Comparison of ENCODE assay signal across 1 cellular context in the genomic region with DNA sequence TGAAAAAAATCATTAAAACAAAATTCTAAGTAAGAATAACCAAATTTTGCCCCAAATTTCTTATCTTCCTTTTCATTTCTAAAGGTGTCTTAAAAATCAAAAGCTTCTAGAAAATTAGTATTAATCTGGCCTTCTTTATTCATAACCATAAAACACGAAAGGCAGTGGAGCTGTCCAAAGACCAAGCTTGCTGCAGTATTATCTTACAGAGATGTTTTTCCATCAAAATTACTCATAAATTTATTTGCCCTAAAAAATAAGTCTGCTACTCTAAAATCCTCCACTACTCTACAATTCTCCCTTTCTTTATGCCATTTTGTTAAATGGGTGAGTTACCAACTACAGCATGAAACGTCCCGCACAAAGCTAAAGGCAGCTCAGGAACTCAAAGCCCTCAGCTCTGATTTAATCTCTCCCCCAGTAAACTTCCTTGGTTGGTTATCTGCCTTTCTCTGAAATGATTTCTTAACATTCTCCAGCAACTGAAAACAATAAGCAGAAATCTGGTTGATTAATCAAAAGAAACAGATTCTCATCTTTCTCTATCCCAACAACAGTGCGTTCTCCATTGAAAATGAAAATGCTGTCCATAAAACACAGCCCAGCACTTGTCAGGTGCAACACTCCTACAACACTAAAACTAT.
TF ChIP-seq lines count a peak whose summit lies in the region.

No MANE protein-coding gene starts in this region.

TF ChIP-seq in H1, 55 proteins besides CTCF, POLR2A, EP300 and RAD21:
- TF ChIP-seq KDM1A (IDR thresholded peaks at IDR 0.05; ENCODE audit: borderline replicate concordance, low read length) (no peak), HDAC6 (IDR thresholded peaks at IDR 0.05; ENCODE audit: low read depth, low read length) (no peak), EZH2 (IDR thresholded peaks at IDR 0.05; ENCODE audit: low read depth, low read length, severe bottlenecking) (no peak), ZNF274 (IDR thresholded peaks at IDR 0.05; ENCODE audit: borderline replicate concordance, extremely low read depth, low read length) (no peak), BCL11A (IDR thresholded peaks at IDR 0.05; ENCODE audit: low read depth in 2 of 2, low read length in 2 of 2) (no peak), RNF2 (IDR thresholded peaks at IDR 0.05; ENCODE audit: borderline replicate concordance, low read depth, low read length, missing control alignments, poor library complexity, severe bottlenecking) (no peak), POLR2AphosphoS5 (IDR thresholded peaks at IDR 0.05; ENCODE audit: low read depth, low read length) (no peak), CHD1 (IDR thresholded peaks at IDR 0.05; ENCODE audit: low read depth, low read length) (no peak), PHF8 (conservative IDR thresholded peaks at IDR 0.05; ENCODE audit: low read depth, low read length) (no peak)
- TF ChIP-seq, protein P1, sequence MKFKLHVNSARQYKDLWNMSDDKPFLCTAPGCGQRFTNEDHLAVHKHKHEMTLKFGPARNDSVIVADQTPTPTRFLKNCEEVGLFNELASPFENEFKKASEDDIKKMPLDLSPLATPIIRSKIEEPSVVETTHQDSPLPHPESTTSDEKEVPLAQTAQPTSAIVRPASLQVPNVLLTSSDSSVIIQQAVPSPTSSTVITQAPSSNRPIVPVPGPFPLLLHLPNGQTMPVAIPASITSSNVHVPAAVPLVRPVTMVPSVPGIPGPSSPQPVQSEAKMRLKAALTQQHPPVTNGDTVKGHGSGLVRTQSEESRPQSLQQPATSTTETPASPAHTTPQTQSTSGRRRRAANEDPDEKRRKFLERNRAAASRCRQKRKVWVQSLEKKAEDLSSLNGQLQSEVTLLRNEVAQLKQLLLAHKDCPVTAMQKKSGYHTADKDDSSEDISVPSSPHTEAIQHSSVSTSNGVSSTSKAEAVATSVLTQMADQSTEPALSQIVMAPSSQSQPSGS (IDR thresholded peaks at IDR 0.05; ENCODE audit: low read length): no peak
